In genomic region chr1:42336978-42337377, GRCh38 we compare ENCODE assay signal across 21 cellular contexts. TPM values are rescaled to one million over a fixed set of nuclear protein-coding genes. Genes with fewer than 3 reads are reported as not detected.
DNase-seq lines count a peak whose midpoint lies in the region; ATAC-seq, FAIRE-seq and TF ChIP-seq lines count a peak whose summit lies in the region.
"Had no signal": no experiment of that assay in that cellular context is flagged by ENCODE, and none has a peak within 500 bp of the region (broad histone marks: within the 10 kb centered on the region; RNA-seq: fewer than 3 reads in every experiment).

No MANE protein-coding gene starts in this region.

- H3K4me2 ChIP-seq in A549 = peak overlapping the region; percentile 69
- peak overlapping the region in 7 of 11 experiments; percentile 74 to 94 (median 91); a peak in 4 of 22 replicates for H3K4me2 ChIP-seq in BLaER1 treated with 17β-estradiol and CSF1 and Interleukin-3, amounts not matched to agents 10 nM and 100 nM
- peak overlapping the region; percentile 78 for H3K4me2 ChIP-seq in PC-9

- 92% methylated on average over 6 of the region's 6 CpGs for WGBS in A549 (ENCODE audit: missing lambda C conversion rate)
- WGBS in mesodermal cell (ENCODE audit: insufficient coverage in 2 of 2), 2 experiments = 43 to 59% methylated on average over 6 of the region's 6 CpGs

- peaks cover 49% of the 10 kb centered on the region for H3K79me2 ChIP-seq in PC-9 (ENCODE audit: low read depth)

- H3F3A ChIP-seq in PC-9 (ENCODE audit: insufficient read depth, low read depth) = peaks cover 51% of the 10 kb centered on the region

- H3K27ac ChIP-seq in A549 = peak overlapping the region; percentile 99 to 100; a peak in 5 of 6 replicates
- no peak overlapping the region for H3K27ac ChIP-seq in BLaER1 treated with 17β-estradiol and CSF1 and Interleukin-3, amounts not matched to agents 10 nM and 100 nM
- H3K27ac ChIP-seq in PC-9 = peak overlapping the region; percentile 84
- peak overlapping the region; percentile 52 for H3K27ac ChIP-seq in mesodermal cell (ENCODE audit: low read depth, low read length, severe bottlenecking)
- H3K27ac ChIP-seq: lower lobe of right lung had no signal

- no peak for TF ChIP-seq EP300 in A549 (IDR thresholded peaks at IDR 0.05)

- POLR2A ChIA-PET in A549 (lab: Yijun Ruan, JAX) = no interaction called here
- POLR2A ChIA-PET in PC-9 (lab: Charles Lee; ENCODE audit: unreplicated experiment) = interaction anchor here (0.6 kb wide), 1 partner anchor 584 kb away, joined by 5 read pairs; no protein-coding TSS in a partner anchor

- no peaks in the 10 kb centered on the region for H3K27me3 ChIP-seq in BLaER1 treated with 17β-estradiol and CSF1 and Interleukin-3, amounts not matched to agents 10 nM and 100 nM
- no peaks in the 10 kb centered on the region for H3K27me3 ChIP-seq in PC-9 (ENCODE audit: insufficient read depth, low read depth)

- TF ChIP-seq CTCF in A549 (IDR thresholded peaks at IDR 0.05) = no peak
- TF ChIP-seq CTCF in PC-9 (conservative IDR thresholded peaks at IDR 0.05) = no peak

- H2AFZ ChIP-seq in PC-9 = no peak overlapping the region

- intact Hi-C loops in PC-9 (cut with micrococcal nuclease; ENCODE audit: unreplicated experiment) = loop anchor here (10.0 kb wide), 2 partner anchors 238 to 348 kb away; partner anchors contain the start of gene YBX1

- no peaks in the 10 kb centered on the region for H3K9me2 ChIP-seq in PC-9 (ENCODE audit: insufficient read depth)

- H3K4me1 ChIP-seq in A549 (peaks cover 59% of the 10 kb centered on the region), PC-9 (replicated peaks; ENCODE audit: insufficient read depth) (peaks cover 69% of the 10 kb centered on the region), mesodermal cell (ENCODE audit: control insufficient read depth, insufficient read depth, low read length, poor library complexity, severe bottlenecking) (peaks cover 7% of the 10 kb centered on the region)
- peaks cover 21 to 32% (median 28%) of the 10 kb centered on the region in 10 experiments for H3K4me1 ChIP-seq in BLaER1 treated with 17β-estradiol and CSF1 and Interleukin-3, amounts not matched to agents 10 nM and 100 nM

- H3K9me3 ChIP-seq in A549 (no peaks in the 10 kb centered on the region), PC-9 (ENCODE audit: insufficient read depth, low read depth) (no peaks in the 10 kb centered on the region), mesodermal cell (ENCODE audit: control insufficient read depth, low read length) (no peaks in the 10 kb centered on the region)
- no peaks in the 10 kb centered on the region for H3K9me3 ChIP-seq in BLaER1 treated with 17β-estradiol and CSF1 and Interleukin-3, amounts not matched to agents 10 nM and 100 nM (replicated peaks in 1 of 11)
- H3K9me3 ChIP-seq: lower lobe of right lung had no signal

- ATAC-seq in A549 (no peak), GM18520 (IDR thresholded peaks at IDR 0.05; ENCODE audit: unreplicated experiment) (no peak), HG03135 (IDR thresholded peaks at IDR 0.05; ENCODE audit: unreplicated experiment) (no peak)
- ATAC-seq: activated CD4-positive, CD25-positive, alpha-beta regulatory T cell treated with anti-CD3 and anti-CD28 coated beads, Interleukin-2, amount 50 U/mL, for 24 hours; activated naive CD8-positive, alpha-beta T cell treated with anti-CD3 and anti-CD28 coated beads, Interleukin-2, amount 50 U/mL, for 24 hours; lower lobe of right lung; SK-N-SH treated with all-trans-retinoic acid at 6 μM for 48 hours had no signal

- FAIRE-seq in A549 (lab: Jason Lieb, UNC) = no peak
- FAIRE-seq: GM18507, islet of Langerhans had no signal

- no peak overlapping the region; a peak in 1 of 22 replicates for H3K9ac ChIP-seq in BLaER1 treated with 17β-estradiol and CSF1 and Interleukin-3, amounts not matched to agents 10 nM and 100 nM

- H3K4me3 ChIP-seq in A549 = no peak overlapping the region; the same call in 2 of the 3 replicates
- H3K4me3 ChIP-seq in BLaER1 treated with 17β-estradiol and CSF1 and Interleukin-3, amounts not matched to agents 10 nM and 100 nM = no peak overlapping the region
- H3K4me3 ChIP-seq in PC-9 = peak overlapping the region; percentile 85; the same call in 1 of the 2 replicates
- no peak overlapping the region for H3K4me3 ChIP-seq in mesodermal cell (ENCODE audit: extremely low read depth, insufficient read depth, low read length, poor library complexity, severe bottlenecking)

- CTCF ChIA-PET in A549 (lab: Yijun Ruan, JAX) (interaction anchor here (0.5 to 1.3 kb wide), 2 partner anchors 9 to 660 kb away, joined by 3 read pairs; no protein-coding TSS in a partner anchor), PC-9 (lab: Charles Lee) (no interaction called here)

- no peaks in the 10 kb centered on the region for H3K36me3 ChIP-seq in BLaER1 treated with 17β-estradiol and CSF1 and Interleukin-3, amounts not matched to agents 10 nM and 100 nM
- no peaks in the 10 kb centered on the region for H3K36me3 ChIP-seq in PC-9 (ENCODE audit: low read depth)
- H3K36me3 ChIP-seq in mesodermal cell (ENCODE audit: control insufficient read depth, insufficient read depth, low read length) = no peaks in the 10 kb centered on the region
- H3K36me3 ChIP-seq: lower lobe of right lung had no signal

- DNase-seq in A549 (ENCODE audit: low read depth in 1 of 2, low spot score in 1 of 2) (no peak), PC-9 (no peak), NAMALWA (ENCODE audit: low spot score) (no peak), glomerular visceral epithelial cell (ENCODE audit: extremely low spot score) (no peak)
- DNase-seq: activated naive CD8-positive, alpha-beta T cell treated with anti-CD3 and anti-CD28 coated beads, Interleukin-2, amount 50 U/mL, for 24 hours; DND-41; foreskin fibroblast; hippocampal formation; Karpas-422; lower lobe of right lung; NCI-H1105; NCI-H2171; T-helper 9 cell had no signal

- no peak for TF ChIP-seq RAD21 in A549 (conservative IDR thresholded peaks at IDR 0.05 in 1 of 2, IDR thresholded peaks at IDR 0.05 in 1 of 2)

- no TSS peak for BruUV-seq in PC-9 (replicated peaks; lab: Mats Ljungman, UMichigan)

- peaks cover 17 to 30% (median 22%) of the 10 kb centered on the region in 11 experiments; a peak in 20 of 22 replicates for H4K20me1 ChIP-seq in BLaER1 treated with 17β-estradiol and CSF1 and Interleukin-3, amounts not matched to agents 10 nM and 100 nM
- peaks cover 21% of the 10 kb centered on the region for H4K20me1 ChIP-seq in PC-9 (ENCODE audit: insufficient read depth)

- TF ChIP-seq POLR2A in A549 (IDR thresholded peaks at IDR 0.05; ENCODE audit: low read length) = no peak

TF ChIP-seq in A549, 52 proteins besides CTCF, POLR2A, EP300 and RAD21:
- TF ChIP-seq USF2 (IDR thresholded peaks at IDR 0.05) = no peak
- no peak for TF ChIP-seq CBX2 (IDR thresholded peaks at IDR 0.05; ENCODE audit: borderline replicate concordance, low read depth)
- TF ChIP-seq SMC3 (IDR thresholded peaks at IDR 0.05) = no peak

RNA-seq across cellular contexts. Expression of gene FOXJ3, which starts 1.9 kb away (rescaled TPM):
- polyA plus RNA-seq in A549 (2011; rRNA removed) (45.0 and 53.1 TPM in 2 replicates), A549 (2017; fragmentation: RNase III; extraction: RNeasy Plus Mini Kit Qiagen cat#74134 plus additional on column Dnase treatment) (16.8 to 17.8 TPM (median 17.0 TPM) in 3 replicates)
- polyA plus RNA-seq in A549 (2012; cell fraction: cytosol; rRNA removed) = 10.2 and 13.4 TPM in 2 replicates
- 16.6 and 21.0 TPM in 2 replicates for polyA plus RNA-seq in A549 (2012; cell fraction: nucleus; rRNA removed)
- 33.9 and 35.4 TPM in 2 replicates for polyA minus RNA-seq in A549 (2011; rRNA and poly(A)+ RNA removed)
- 46.7 and 60.4 TPM in 2 replicates for total RNA-seq in PC-9 (2021)
- 37.3 TPM for polyA plus RNA-seq in mesodermal cell (2013, experiment 1 of 2)
- 32.1 TPM for polyA plus RNA-seq in mesodermal cell (2013, experiment 2 of 2)

RNA-seq across cellular contexts. Expression of gene RIMKLA, which starts 43.6 kb away (rescaled TPM):
- polyA plus RNA-seq in A549 (2011; rRNA removed) (1.7 and 2.4 TPM in 2 replicates), A549 (2017; fragmentation: RNase III; extraction: RNeasy Plus Mini Kit Qiagen cat#74134 plus additional on column Dnase treatment) (0.35 to 0.59 TPM (median 0.42 TPM) in 3 replicates)
- 0.61 and 0.71 TPM in 2 replicates for polyA plus RNA-seq in A549 (2012; cell fraction: cytosol; rRNA removed)
- polyA plus RNA-seq in A549 (2012; cell fraction: nucleus; rRNA removed) = 0.35 and 0.44 TPM in 2 replicates
- polyA minus RNA-seq in A549 (2011; rRNA and poly(A)+ RNA removed) = 1.9 and 3.0 TPM in 2 replicates
- total RNA-seq in PC-9 (2021) = 0.35 and 0.48 TPM in 2 replicates
- 0.11 TPM for polyA plus RNA-seq in mesodermal cell (2013, experiment 1 of 2)
- 0.10 TPM for polyA plus RNA-seq in mesodermal cell (2013, experiment 2 of 2)

Comparison
In these comparisons a context has a peak if more than half of its experiments do, and no peak if none do; other contexts are left out.
1. H3K27ac ChIP-seq: peak in A549 (2 of 2), PC-9 (single experiment) and mesodermal cell (single experiment); none in BLaER1 treated with 17β-estradiol and CSF1 and Interleukin-3, amounts not matched to agents 10 nM and 100 nM (0 of 11).
2. Peak in every context shown above with its lines, with median percentiles within 50 percentile points of each other: H3K4me2 ChIP-seq.